8 cellular contexts compared by ENCODE assay signal in the genomic region with DNA sequence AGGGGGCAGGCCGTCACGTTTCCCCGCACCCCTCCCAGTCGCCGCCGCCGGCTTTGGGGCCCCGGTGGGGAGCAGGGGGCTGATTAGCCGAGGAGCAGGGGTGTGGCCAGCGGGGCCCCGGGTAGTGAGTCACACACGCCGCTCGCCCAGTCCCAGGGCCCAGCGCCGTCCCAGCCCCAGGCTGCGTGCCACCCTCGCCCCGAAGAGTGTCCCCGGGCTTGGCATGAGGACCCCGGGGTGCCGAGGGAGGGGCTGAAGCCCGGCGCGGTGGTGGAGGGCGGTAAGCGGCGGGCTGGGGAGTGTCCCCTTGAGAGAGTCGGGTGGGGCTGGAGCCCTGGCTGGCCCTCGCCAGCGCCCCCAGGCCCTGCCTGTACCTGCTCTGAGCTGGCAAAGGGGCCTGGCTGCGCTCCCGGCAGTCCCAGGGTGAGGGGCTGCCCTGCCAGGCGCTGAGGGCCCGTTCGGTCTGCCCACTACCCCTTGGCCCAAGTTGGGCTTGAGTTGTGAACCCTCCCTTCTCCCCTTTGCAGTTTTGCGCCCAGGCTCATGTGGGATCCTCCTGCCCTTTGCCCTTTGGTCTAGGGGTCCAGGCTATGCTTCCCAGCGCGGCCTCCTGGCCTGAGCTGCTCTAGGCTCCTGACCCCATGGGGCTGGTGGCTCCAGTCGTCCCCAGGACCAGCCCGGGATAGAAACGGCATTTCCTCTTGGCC. TPM values are rescaled to one million over a fixed set of nuclear protein-coding genes. Genes with fewer than 3 reads are reported as not detected.
A peak's percentile ranks its signal among the peaks of the same experiment; 100 is the strongest.
DNase-seq lines count a peak whose midpoint lies in the region; ATAC-seq and TF ChIP-seq lines count a peak whose summit lies in the region.

No MANE protein-coding gene starts in this region.

- peak; percentile 89 for ATAC-seq in upper lobe of right lung

- H3K27ac Mint-ChIP-seq in Calu3 (ENCODE audit: unreplicated experiment): no peak overlapping the region

- intact Hi-C loops in Calu3 (cut with micrococcal nuclease; ENCODE audit: unreplicated experiment): no loop called here
- intact Hi-C loops in upper lobe of right lung (cut with DNase I): no loop called here

- H3K9me2 ChIP-seq in neural cell (ENCODE audit: insufficient read depth, low read length): no peaks in the 10 kb centered on the region

- H3K4me3 ChIP-seq in MG63: peak overlapping the region; percentile 51
- H3K4me3 ChIP-seq in fibroblast of mammary gland (ENCODE audit: control insufficient read depth, low read depth, low read length): peak overlapping the region; percentile 2
- H3K4me3 ChIP-seq in neural cell (ENCODE audit: low read length): peak overlapping the region; percentile 23
- H3K4me3 ChIP-seq in upper lobe of right lung: peak overlapping the region; percentile 53

- TF ChIP-seq CTCF in Calu3 (IDR thresholded peaks at IDR 0.05; ENCODE audit: unreplicated experiment) (no peak), fibroblast of mammary gland (conservative IDR thresholded peaks at IDR 0.05; ENCODE audit: control insufficient read depth, insufficient read depth, low read depth, low read length) (no peak), neural cell (IDR thresholded peaks at IDR 0.05; ENCODE audit: poor library complexity, severe bottlenecking) (no peak), upper lobe of right lung (IDR thresholded peaks at IDR 0.05) (no peak)

- H3K4me3 Mint-ChIP-seq in Calu3 (ENCODE audit: low read depth, unreplicated experiment): peak overlapping the region; percentile 30

- BruUV-seq in Calu3 (replicated peaks; lab: Mats Ljungman, UMichigan): no TSS peak

- no peak overlapping the region for H3K9ac ChIP-seq in neural cell (ENCODE audit: low read length)

- peaks cover 18% of the 10 kb centered on the region for H3K4me1 ChIP-seq in upper lobe of right lung

- no peaks in the 10 kb centered on the region for H3K27me3 ChIP-seq in MG63
- H3K27me3 ChIP-seq in neural cell (ENCODE audit: insufficient read depth, low read depth, low read length): no peaks in the 10 kb centered on the region
- H3K27me3 ChIP-seq in upper lobe of right lung: no peaks in the 10 kb centered on the region

- no peak for TF ChIP-seq RAD21 in neural cell (conservative IDR thresholded peaks at IDR 0.05)

- no peak for TF ChIP-seq EP300 in neural cell (conservative IDR thresholded peaks at IDR 0.05; ENCODE audit: poor library complexity, severe bottlenecking)

- H3K27ac ChIP-seq in neural cell (ENCODE audit: low read length): no peak overlapping the region
- H3K27ac ChIP-seq in upper lobe of right lung: peak overlapping the region; percentile 81

- CTCF ChIA-PET in Calu3 (lab: Charles Lee): interaction anchor here (0.6 to 1.6 kb wide), 2 partner anchors 71 to 105 kb away, joined by 3 to 4 read pairs; partner anchors contain the start of gene SYT13

- H3K9me3 ChIP-seq in MG63 (no peaks in the 10 kb centered on the region), neural cell (ENCODE audit: low read length) (no peaks in the 10 kb centered on the region), upper lobe of right lung (no peaks in the 10 kb centered on the region)

- no peak overlapping the region for H3K4me2 ChIP-seq in neural cell (ENCODE audit: low read length)

- H3K4me1 Mint-ChIP-seq in Calu3 (ENCODE audit: low read depth, unreplicated experiment): no peaks in the 10 kb centered on the region

- no peaks in the 10 kb centered on the region for H3K9me3 Mint-ChIP-seq in Calu3 (ENCODE audit: low read depth, unreplicated experiment)

- H3F3A ChIP-seq in neural cell (ENCODE audit: insufficient read depth, low read length, poor library complexity, severe bottlenecking): no peaks in the 10 kb centered on the region

- H3K36me3 ChIP-seq in MG63: no peaks in the 10 kb centered on the region
- no peaks in the 10 kb centered on the region for H3K36me3 ChIP-seq in neural cell (ENCODE audit: insufficient read depth, low read length)
- peaks cover 7% of the 10 kb centered on the region for H3K36me3 ChIP-seq in upper lobe of right lung

- no peak overlapping the region for H2AFZ ChIP-seq in neural cell (ENCODE audit: low read depth, low read length)

- H3K27me3 Mint-ChIP-seq in Calu3 (ENCODE audit: unreplicated experiment): no peaks in the 10 kb centered on the region

- no peaks in the 10 kb centered on the region for H3K79me2 ChIP-seq in neural cell (replicated peaks; ENCODE audit: insufficient read depth, low read length)

- H3K36me3 Mint-ChIP-seq in Calu3 (ENCODE audit: insufficient read depth, unreplicated experiment): peaks cover 11% of the 10 kb centered on the region

- H4K20me1 ChIP-seq in neural cell (ENCODE audit: insufficient read depth): no peaks in the 10 kb centered on the region

- DNase-seq in Calu3 (peak; percentile 84), MG63 (peak; percentile 79), fibroblast of mammary gland (ENCODE audit: low read depth) (peak; percentile 13), upper lobe of right lung (peak; percentile 91), globus pallidus (ENCODE audit: low spot score) (no peak), HCEC 1CT (no peak)
- DNase-seq in activated T-cell treated with anti-CD3 and anti-CD28 coated beads, Interleukin-2, amount 50 U/mL, for 1 hour: peak; percentile 38

TF ChIP-seq in neural cell, 6 proteins besides CTCF, POLR2A, EP300 and RAD21:
- no peak for TF ChIP-seq POLR2AphosphoS5 (IDR thresholded peaks at IDR 0.05)
- TF ChIP-seq SMC3 (conservative IDR thresholded peaks at IDR 0.05; ENCODE audit: poor library complexity): no peak
- no peak for TF ChIP-seq EZH2 (IDR thresholded peaks at IDR 0.05; ENCODE audit: borderline replicate concordance, insufficient read depth, low read length, poor library complexity, severe bottlenecking)
- TF ChIP-seq MXI1 (conservative IDR thresholded peaks at IDR 0.05; ENCODE audit: poor library complexity, severe bottlenecking): no peak
- TF ChIP-seq, protein P1, sequence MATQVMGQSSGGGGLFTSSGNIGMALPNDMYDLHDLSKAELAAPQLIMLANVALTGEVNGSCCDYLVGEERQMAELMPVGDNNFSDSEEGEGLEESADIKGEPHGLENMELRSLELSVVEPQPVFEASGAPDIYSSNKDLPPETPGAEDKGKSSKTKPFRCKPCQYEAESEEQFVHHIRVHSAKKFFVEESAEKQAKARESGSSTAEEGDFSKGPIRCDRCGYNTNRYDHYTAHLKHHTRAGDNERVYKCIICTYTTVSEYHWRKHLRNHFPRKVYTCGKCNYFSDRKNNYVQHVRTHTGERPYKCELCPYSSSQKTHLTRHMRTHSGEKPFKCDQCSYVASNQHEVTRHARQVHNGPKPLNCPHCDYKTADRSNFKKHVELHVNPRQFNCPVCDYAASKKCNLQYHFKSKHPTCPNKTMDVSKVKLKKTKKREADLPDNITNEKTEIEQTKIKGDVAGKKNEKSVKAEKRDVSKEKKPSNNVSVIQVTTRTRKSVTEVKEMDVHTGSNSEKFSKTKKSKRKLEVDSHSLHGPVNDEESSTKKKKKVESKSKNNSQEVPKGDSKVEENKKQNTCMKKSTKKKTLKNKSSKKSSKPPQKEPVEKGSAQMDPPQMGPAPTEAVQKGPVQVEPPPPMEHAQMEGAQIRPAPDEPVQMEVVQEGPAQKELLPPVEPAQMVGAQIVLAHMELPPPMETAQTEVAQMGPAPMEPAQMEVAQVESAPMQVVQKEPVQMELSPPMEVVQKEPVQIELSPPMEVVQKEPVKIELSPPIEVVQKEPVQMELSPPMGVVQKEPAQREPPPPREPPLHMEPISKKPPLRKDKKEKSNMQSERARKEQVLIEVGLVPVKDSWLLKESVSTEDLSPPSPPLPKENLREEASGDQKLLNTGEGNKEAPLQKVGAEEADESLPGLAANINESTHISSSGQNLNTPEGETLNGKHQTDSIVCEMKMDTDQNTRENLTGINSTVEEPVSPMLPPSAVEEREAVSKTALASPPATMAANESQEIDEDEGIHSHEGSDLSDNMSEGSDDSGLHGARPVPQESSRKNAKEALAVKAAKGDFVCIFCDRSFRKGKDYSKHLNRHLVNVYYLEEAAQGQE (IDR thresholded peaks at IDR 0.05; ENCODE audit: borderline replicate concordance): no peak
- TF ChIP-seq TAF1 (IDR thresholded peaks at IDR 0.05; ENCODE audit: low read depth): no peak

RNA-seq across cellular contexts. Expression of gene PRDM11, which starts 34.6 kb away (rescaled TPM):
- total RNA-seq in Calu3 (2022): 8.1 and 11.5 TPM in 2 replicates
- total RNA-seq in MG63 (2014; rRNA removed; shearing (Covaris generic); ENCODE audit: low replicate concordance): 4.3 and 5.7 TPM in 2 replicates
- polyA plus RNA-seq in neural cell: 2.0 and 8.6 TPM in 2 replicates
- 9.5 and 11.3 TPM in 2 replicates for polyA minus RNA-seq in neural cell
- 18.3 TPM for total RNA-seq in upper lobe of right lung

Comparison
In these comparisons a context has a peak if more than half of its experiments do, and no peak if none do; other contexts are left out.
1. DNase-seq: peak in Calu3 (single experiment), MG63 (single experiment), activated T-cell treated with anti-CD3 and anti-CD28 coated beads, Interleukin-2, amount 50 U/mL, for 1 hour (single experiment), fibroblast of mammary gland (single experiment) and upper lobe of right lung (single experiment); none in globus pallidus (single experiment) and HCEC 1CT (single experiment).
2. H3K4me3 ChIP-seq: peak in every context shown above with its lines; median percentile 53 in upper lobe of right lung; 51 in MG63; 23 in neural cell; 2 in fibroblast of mammary gland.